In genomic region chr6:163585932-163586437, GRCh38 we compare ENCODE assay signal across 11 cellular contexts.
A peak's percentile ranks its signal among the peaks of the same experiment; 100 is the strongest.
DNase-seq lines count a peak whose midpoint lies in the region; TF ChIP-seq lines count a peak whose summit lies in the region.
"Had no signal": no experiment of that assay in that cellular context is flagged by ENCODE, and none has a peak within 500 bp of the region (broad histone marks: within the 10 kb centered on the region; RNA-seq: fewer than 3 reads in every experiment).

No MANE protein-coding gene starts in this region.

- H3K27ac ChIP-seq in coronary artery (peak overlapping the region in 1 of 2 donors; percentile 46), mesodermal cell (ENCODE audit: low read depth, low read length, severe bottlenecking) (peak overlapping the region; percentile 19)

- WGBS in mesodermal cell (ENCODE audit: insufficient coverage in 2 of 2), 2 experiments, result 64 to 83% methylated on average over 2 to 6 of the region's 8 CpGs

- no peak for TF ChIP-seq CTCF in AG10803 (conservative IDR thresholded peaks at IDR 0.05; ENCODE audit: low read length)
- TF ChIP-seq CTCF in coronary artery (IDR thresholded peaks at IDR 0.05), result no peak

- no peaks in the 10 kb centered on the region for H3K4me1 ChIP-seq in mesodermal cell (ENCODE audit: control insufficient read depth, insufficient read depth, low read length, poor library complexity, severe bottlenecking)

- H3K4me3 ChIP-seq in AG10803 (ENCODE audit: low read length), result no peak overlapping the region
- H3K4me3 ChIP-seq in coronary artery, result peak overlapping the region; percentile 57
- H3K4me3 ChIP-seq in mesodermal cell (ENCODE audit: extremely low read depth, insufficient read depth, low read length, poor library complexity, severe bottlenecking), result no peak overlapping the region

- H3K9me3 ChIP-seq in mesodermal cell (ENCODE audit: control insufficient read depth, low read length), result no peaks in the 10 kb centered on the region

- no peaks in the 10 kb centered on the region for H3K36me3 ChIP-seq in mesodermal cell (ENCODE audit: control insufficient read depth, insufficient read depth, low read length)

- DNase-seq in AG10803 (ENCODE audit: low read depth) (peak; percentile 83), NCI-H460 (ENCODE audit: extremely low read depth, low read depth) (peak; percentile 55), coronary artery (ENCODE audit: low spot score) (peak; percentile 84), SW480 (ENCODE audit: low spot score) (no peak)
- no peak for DNase-seq in stimulated activated CD4-positive, alpha-beta T cell treated with anti-CD3 and anti-CD28 coated beads, Interleukin-15, amount 100 ng/mL, for 24 hours
- DNase-seq in activated CD4-positive, CD25-positive, alpha-beta regulatory T cell treated with anti-CD3 and anti-CD28 coated beads, Interleukin-2, amount 50 U/mL, for 72 hours, result no peak
- no peak for DNase-seq in activated T-cell treated with anti-CD3 and anti-CD28 coated beads, Interleukin-2, amount 50 U/mL, for 1 hour
- DNase-seq: activated CD8-positive, alpha-beta memory T cell treated with anti-CD3 and anti-CD28 coated beads, Interleukin-2, amount 50 U/mL, for 48 hours; DND-41; NCI-H146 had no signal

Comparison
In these comparisons a context has a peak if more than half of its experiments do, and no peak if none do; other contexts are left out.
1. DNase-seq: peak in AG10803 (single experiment), NCI-H460 (single experiment) and coronary artery (single experiment); none in stimulated activated CD4-positive, alpha-beta T cell treated with anti-CD3 and anti-CD28 coated beads, Interleukin-15, amount 100 ng/mL, for 24 hours (single experiment), activated CD4-positive, CD25-positive, alpha-beta regulatory T cell treated with anti-CD3 and anti-CD28 coated beads, Interleukin-2, amount 50 U/mL, for 72 hours (single experiment), SW480 (single experiment) and activated T-cell treated with anti-CD3 and anti-CD28 coated beads, Interleukin-2, amount 50 U/mL, for 1 hour (single experiment).